Comparison of ENCODE assay signal across 9 cellular contexts in the genomic region with DNA sequence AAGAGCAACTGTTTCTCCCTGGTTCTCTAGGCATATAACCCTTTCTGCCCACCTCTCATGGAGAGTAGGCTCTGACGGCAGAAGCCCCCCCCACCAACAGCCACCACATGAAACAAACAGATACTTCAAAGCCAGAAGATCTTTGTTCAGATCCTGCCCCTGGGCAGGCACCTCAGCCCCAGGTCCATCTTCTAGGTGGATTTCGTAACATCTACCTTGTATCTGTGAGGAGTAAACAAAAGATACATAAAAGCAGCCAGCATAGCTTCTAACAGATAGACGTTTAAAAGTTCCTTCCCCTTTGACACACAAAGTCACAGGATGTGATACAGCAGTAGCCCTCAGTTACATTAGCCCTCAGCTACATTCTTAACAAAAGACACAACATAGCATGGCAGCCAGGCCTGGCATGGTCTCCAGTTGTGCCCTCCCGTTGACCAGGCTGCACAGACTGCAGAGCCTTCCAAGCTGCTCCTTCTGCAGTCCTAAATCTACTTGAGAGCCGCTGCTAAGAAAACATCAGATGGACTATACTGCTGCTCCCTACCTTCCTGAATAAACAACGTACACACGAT. TPM values are rescaled to one million over a fixed set of nuclear protein-coding genes. Genes with fewer than 3 reads are reported as not detected.
A peak's percentile ranks its signal among the peaks of the same experiment; 100 is the strongest.
DNase-seq lines count a peak whose midpoint lies in the region; ATAC-seq and TF ChIP-seq lines count a peak whose summit lies in the region.
"Had no signal": no experiment of that assay in that cellular context is flagged by ENCODE, and none has a peak within 500 bp of the region (broad histone marks: within the 10 kb centered on the region; RNA-seq: fewer than 3 reads in every experiment).

No MANE protein-coding gene starts in this region.

- H2AFZ ChIP-seq in DND-41 (ENCODE audit: low read depth, low read length) = no peak overlapping the region

- H3K27me3 ChIP-seq in DND-41 (ENCODE audit: insufficient read depth, low read length, poor library complexity) = no peaks in the 10 kb centered on the region
- no peaks in the 10 kb centered on the region for H3K27me3 ChIP-seq in esophagus squamous epithelium
- no peaks in the 10 kb centered on the region for H3K27me3 ChIP-seq in prostate gland (replicated peaks; ENCODE audit: insufficient read depth)

- no peak overlapping the region for H3K4me3 ChIP-seq in DND-41 (ENCODE audit: low read depth in 1 of 2, low read length in 2 of 2)
- H3K4me3 ChIP-seq in esophagus squamous epithelium = no peak overlapping the region
- no peak overlapping the region for H3K4me3 ChIP-seq in prostate gland

- POLR2A ChIA-PET in T-cell (lab: Charles Lee) = interaction anchor here in 1 of 2 donors (0.7 kb wide), 1 partner anchor 36 kb away, joined by 5 read pairs; a partner anchor contains a TSS

- DNase-seq in DND-41 (peak; percentile 52), T-cell (peak in 14 of 34 experiments; percentile 19 to 55 (median 31)), esophagus squamous epithelium (lab: John Stamatoyannopoulos, UW) (no peak), prostate gland (ENCODE audit: low spot score) (no peak), DMS153 (lab: John Stamatoyannopoulos, UW) (no peak), omental fat pad (ENCODE audit: low spot score) (no peak), DMS79 (lab: John Stamatoyannopoulos, UW) (no peak)
- DNase-seq: H7 had no signal

- peaks cover 93% of the 10 kb centered on the region for H4K20me1 ChIP-seq in DND-41 (ENCODE audit: insufficient read depth, low read length)

- H3K27me3 Mint-ChIP-seq in T-cell = no peaks in the 10 kb centered on the region

- H3K36me3 Mint-ChIP-seq in T-cell = peaks cover 7% of the 10 kb centered on the region

- H3K4me1 ChIP-seq in DND-41 (ENCODE audit: insufficient read depth, low read length) (peaks cover 93% of the 10 kb centered on the region), esophagus squamous epithelium (peaks cover 80 to 100% (median 93%) of the 10 kb centered on the region in 3 donors), prostate gland (replicated peaks) (peaks cover 46% of the 10 kb centered on the region)

- no peak for TF ChIP-seq CTCF in DND-41 (IDR thresholded peaks at IDR 0.05; ENCODE audit: borderline replicate concordance, extremely low read depth, low read length, poor library complexity, severe bottlenecking)
- TF ChIP-seq CTCF in esophagus squamous epithelium (IDR thresholded peaks at IDR 0.05) = no peak
- no peak for TF ChIP-seq CTCF in prostate gland (IDR thresholded peaks at IDR 0.05)
- TF ChIP-seq CTCF in omental fat pad (IDR thresholded peaks at IDR 0.05) = no peak

- peaks cover 23% of the 10 kb centered on the region for H3K36me3 ChIP-seq in DND-41 (ENCODE audit: insufficient read depth, low read length)
- peaks cover 0 to 13% (median 0%) of the 10 kb centered on the region in 3 donors for H3K36me3 ChIP-seq in esophagus squamous epithelium
- H3K36me3 ChIP-seq in prostate gland = no peaks in the 10 kb centered on the region

- peak overlapping the region; percentile 47 to 54 (median 52) for H3K4me3 Mint-ChIP-seq in T-cell

- TF ChIP-seq POLR2A in esophagus squamous epithelium (IDR thresholded peaks at IDR 0.05) (no peak), prostate gland (IDR thresholded peaks at IDR 0.05) (no peak)

- H3K9ac ChIP-seq in DND-41 (ENCODE audit: low read depth, low read length) = no peak overlapping the region

- H3K9me3 Mint-ChIP-seq in T-cell = no peaks in the 10 kb centered on the region

- H3K9me3 ChIP-seq in DND-41 (ENCODE audit: insufficient read depth, low read length, severe bottlenecking) (no peaks in the 10 kb centered on the region), esophagus squamous epithelium (no peaks in the 10 kb centered on the region), prostate gland (no peaks in the 10 kb centered on the region)

- 0 out of 3 replicates have a peak, but pooled peaks have one; percentile 25 for ATAC-seq in DND-41 (ENCODE audit: insufficient read depth, low read depth)
- peak; percentile 44 to 50 (median 48) for ATAC-seq in T-cell (replicated peaks in 1 of 4)
- no peak for ATAC-seq in HG02763 (IDR thresholded peaks at IDR 0.05; ENCODE audit: unreplicated experiment)
- no peak for ATAC-seq in omental fat pad (ENCODE audit: low FRiP score)

- H3K27ac ChIP-seq in DND-41 (ENCODE audit: low read length) = peak overlapping the region; percentile 60
- H3K27ac ChIP-seq in esophagus squamous epithelium = peak overlapping the region; percentile 43 to 71 (median 58)
- H3K27ac ChIP-seq in prostate gland = peak overlapping the region; percentile 36 to 40

- no peak overlapping the region for H3K4me2 ChIP-seq in DND-41 (ENCODE audit: insufficient read depth, low read length)

- WGBS in esophagus squamous epithelium, 2 donors = 22 to 28% methylated on average over 5 to 7 of the region's 7 CpGs
- 12% methylated on average over 7 of the region's 7 CpGs for WGBS in prostate gland

- H3K27ac Mint-ChIP-seq in T-cell = peak overlapping the region; percentile 68 to 85

- peaks cover 99% of the 10 kb centered on the region for H3K79me2 ChIP-seq in DND-41 (ENCODE audit: insufficient read depth, low read length)

- H3K4me1 Mint-ChIP-seq in T-cell = peaks cover 96 to 98% (median 97%) of the 10 kb centered on the region in 3 donors

- CTCF ChIA-PET in T-cell (lab: Charles Lee) = interaction anchor here in 1 of 2 donors (1.3 kb wide), 1 partner anchor 8 kb away, joined by 3 read pairs; no protein-coding TSS in a partner anchor

- intact Hi-C loops in esophagus squamous epithelium (cut with DNase I) (no loop called here), prostate gland (cut with DNase I) (no loop called here)

RNA-seq across cellular contexts. Expression of a gene that starts 35.4 kb away (rescaled TPM):
- total RNA-seq in T-cell = 100 to 1,000 TPM; 115 to 154 (median 139) TPM
- 10 to 100 TPM in 3 of 4 donors, 1 to 10 TPM in 1; 7.7 to 38.2 (median 31.3) TPM for total RNA-seq in esophagus squamous epithelium
- total RNA-seq in prostate gland = 10 to 100 TPM; 45.6 to 76.0 TPM
- total RNA-seq in omental fat pad = 10 to 100 TPM; 22.6 to 49.1 (median 30.1) TPM

Comparison
In these comparisons a context has a peak if more than half of its experiments do, and no peak if none do; other contexts are left out.
1. ATAC-seq: peak in DND-41 (single experiment) and T-cell (4 of 4); none in HG02763 (single experiment) and omental fat pad (single experiment).
2. Peak in every context shown above with its lines, with median percentiles within 50 percentile points of each other: H3K27ac ChIP-seq.